Comparison of ENCODE assay signal across 24 cellular contexts in genomic region chr12:98371419-98371818, GRCh38.
A peak's percentile ranks its signal among the peaks of the same experiment; 100 is the strongest.
DNase-seq lines count a peak whose midpoint lies in the region; FAIRE-seq and TF ChIP-seq lines count a peak whose summit lies in the region.
"Had no signal": no experiment of that assay in that cellular context is flagged by ENCODE, and none has a peak within 500 bp of the region (broad histone marks: within the 10 kb centered on the region; RNA-seq: fewer than 3 reads in every experiment).

No MANE protein-coding gene starts in this region.

- no peaks in the 10 kb centered on the region for H3K27me3 ChIP-seq in astrocyte (ENCODE audit: insufficient read depth, low read length)
- H3K27me3 ChIP-seq in mesenchymal stem cell (ENCODE audit: control insufficient read depth in 1 of 2, insufficient read depth in 1 of 2, low read length in 2 of 2): peaks cover 22 to 33% of the 10 kb centered on the region in 2 experiments
- no peaks in the 10 kb centered on the region for H3K27me3 ChIP-seq in breast epithelium
- H3K27me3 ChIP-seq: ascending aorta had no signal

- no peak overlapping the region for H3K14ac ChIP-seq in mesenchymal stem cell (ENCODE audit: low read length in 2 of 2)

- peaks cover 16% of the 10 kb centered on the region for H3K36me3 Mint-ChIP-seq in activated CD4-positive, alpha-beta memory T cell treated with anti-CD3 and anti-CD28 coated beads, Interleukin-2, amount 10 ng/mL, durations not matched to agents 7 days and 5 days (ENCODE audit: low read depth)
- no peaks in the 10 kb centered on the region for H3K36me3 Mint-ChIP-seq in activated CD4-positive, alpha-beta memory T cell treated with anti-CD3 and anti-CD28 coated beads for 36 hours
- no peaks in the 10 kb centered on the region for H3K36me3 Mint-ChIP-seq in astrocyte (ENCODE audit: low read depth, unreplicated experiment)

- intact Hi-C loops in activated CD4-positive, alpha-beta memory T cell treated with anti-CD3 and anti-CD28 coated beads for 36 hours (cut with micrococcal nuclease): no loop called here
- intact Hi-C loops in breast epithelium (cut with DNase I; ENCODE audit: low total_unique reads): no loop called here

- H3K4me1 ChIP-seq in astrocyte (ENCODE audit: insufficient read depth, low read length) (peaks cover 4% of the 10 kb centered on the region), mesenchymal stem cell (ENCODE audit: control insufficient read depth, insufficient read depth, low read depth, low read length) (no peaks in the 10 kb centered on the region), breast epithelium (no peaks in the 10 kb centered on the region)
- H3K4me1 ChIP-seq: A549, ascending aorta had no signal

- no peaks in the 10 kb centered on the region for H3K79me2 ChIP-seq in astrocyte (ENCODE audit: insufficient read depth, low read length)

- CTCF ChIA-PET in activated CD4-positive, alpha-beta memory T cell treated with anti-CD3 and anti-CD28 coated beads, Interleukin-2, amount 10 ng/mL, durations not matched to agents 7 days and 5 days (lab: Charles Lee): interaction anchor here (0.6 to 1.3 kb wide), 3 partner anchors 19 to 411 kb away, joined by 3 to 4 read pairs (median 4); no protein-coding TSS in a partner anchor
- CTCF ChIA-PET in activated CD4-positive, alpha-beta memory T cell treated with anti-CD3 and anti-CD28 coated beads for 36 hours (lab: Charles Lee): interaction anchor here (1.2 kb wide), 1 partner anchor 20 kb away, joined by 3 read pairs; no protein-coding TSS in a partner anchor

- 25% methylated on average over 2 of the region's 3 CpGs for WGBS in mesenchymal stem cell

- no peak overlapping the region for H2BK120ac ChIP-seq in mesenchymal stem cell (ENCODE audit: low read depth, low read length)

- no peak overlapping the region for H3K18ac ChIP-seq in mesenchymal stem cell (ENCODE audit: low read depth in 1 of 2, low read length in 2 of 2)

- H2BK15ac ChIP-seq in mesenchymal stem cell (ENCODE audit: low read depth, poor library complexity, severe bottlenecking): no peak overlapping the region

- H3K9me3 Mint-ChIP-seq in activated CD4-positive, alpha-beta memory T cell treated with anti-CD3 and anti-CD28 coated beads, Interleukin-2, amount 10 ng/mL, durations not matched to agents 7 days and 5 days: peaks cover 3% of the 10 kb centered on the region
- no peaks in the 10 kb centered on the region for H3K9me3 Mint-ChIP-seq in activated CD4-positive, alpha-beta memory T cell treated with anti-CD3 and anti-CD28 coated beads for 36 hours
- H3K9me3 Mint-ChIP-seq in astrocyte (ENCODE audit: unreplicated experiment): no peaks in the 10 kb centered on the region
- H3K9me3 Mint-ChIP-seq: activated naive CD4-positive, alpha-beta T cell treated with anti-CD3 and anti-CD28 coated beads for 36 hours; effector memory CD8-positive, alpha-beta T cell; HFFc6; nephron progenitor cell had no signal

- H3K4me3 ChIP-seq in astrocyte (ENCODE audit: insufficient read depth, low read depth, low read length) (no peak overlapping the region), mesenchymal stem cell (ENCODE audit: insufficient read depth in 1 of 2, low read depth in 1 of 2, low read length in 2 of 2) (no peak overlapping the region), breast epithelium (no peak overlapping the region)
- H3K4me3 ChIP-seq: A549, ascending aorta had no signal

- peak; percentile 26 for DNase-seq in activated CD4-positive, alpha-beta memory T cell treated with anti-CD3 and anti-CD28 coated beads, Interleukin-2, amount 10 ng/mL, durations not matched to agents 7 days and 5 days
- DNase-seq in activated CD4-positive, alpha-beta memory T cell treated with anti-CD3 and anti-CD28 coated beads for 36 hours: no peak
- DNase-seq in M059J (ENCODE audit: low read depth) (peak; percentile 39), astrocyte (ENCODE audit: low read depth) (peak; percentile 41), mesenchymal stem cell (peak; percentile 11), germinal center (ENCODE audit: low spot score) (no peak), SIG-M5 (lab: John Stamatoyannopoulos, UW) (no peak), breast epithelium (ENCODE audit: low spot score in 2 of 2) (no peak)
- DNase-seq: activated CD4-positive, alpha-beta T cell treated with anti-CD3 and anti-CD28 coated beads, Interleukin-2, amount 50 U/mL, for 1 hour; activated naive CD4-positive, alpha-beta T cell treated with anti-CD3 and anti-CD28 coated beads for 36 hours; effector memory CD8-positive, alpha-beta T cell; glutamatergic neuron; HFFc6; MV-4-11; NCI-H1694 treated with DMSO at 0.1 percent for 48 hours; NCI-H82; nephron progenitor cell; SW 1271 had no signal

- no peak overlapping the region for H3K4ac ChIP-seq in mesenchymal stem cell (ENCODE audit: low read depth in 1 of 2, low read length in 2 of 2)

- H3K4me1 Mint-ChIP-seq in activated CD4-positive, alpha-beta memory T cell treated with anti-CD3 and anti-CD28 coated beads, Interleukin-2, amount 10 ng/mL, durations not matched to agents 7 days and 5 days: peaks cover 31% of the 10 kb centered on the region
- peaks cover 10% of the 10 kb centered on the region for H3K4me1 Mint-ChIP-seq in activated CD4-positive, alpha-beta memory T cell treated with anti-CD3 and anti-CD28 coated beads for 36 hours (ENCODE audit: low read depth)
- H3K4me1 Mint-ChIP-seq in astrocyte (ENCODE audit: low read depth, unreplicated experiment): peaks cover 12% of the 10 kb centered on the region
- H3K4me1 Mint-ChIP-seq: IgD-negative memory B cell had no signal

- no peak overlapping the region for H2BK12ac ChIP-seq in mesenchymal stem cell (ENCODE audit: low read length in 2 of 2)

- H3K27ac ChIP-seq in astrocyte (ENCODE audit: low read depth, low read length): no peak overlapping the region
- no peak overlapping the region for H3K27ac ChIP-seq in mesenchymal stem cell (ENCODE audit: low read length, poor library complexity, severe bottlenecking)
- no peak overlapping the region for H3K27ac ChIP-seq in breast epithelium
- H3K27ac ChIP-seq: A549, ascending aorta had no signal

- H3K9me3 ChIP-seq in astrocyte (ENCODE audit: insufficient read depth, low read depth, low read length): no peaks in the 10 kb centered on the region
- no peaks in the 10 kb centered on the region for H3K9me3 ChIP-seq in mesenchymal stem cell (ENCODE audit: control insufficient read depth, low read length)
- H3K9me3 ChIP-seq in breast epithelium: no peaks in the 10 kb centered on the region
- H3K9me3 ChIP-seq: A549, ascending aorta had no signal

- H3K4me3 Mint-ChIP-seq in activated CD4-positive, alpha-beta memory T cell treated with anti-CD3 and anti-CD28 coated beads, Interleukin-2, amount 10 ng/mL, durations not matched to agents 7 days and 5 days: no peak overlapping the region
- no peak overlapping the region for H3K4me3 Mint-ChIP-seq in activated CD4-positive, alpha-beta memory T cell treated with anti-CD3 and anti-CD28 coated beads for 36 hours
- no peak overlapping the region for H3K4me3 Mint-ChIP-seq in astrocyte (ENCODE audit: unreplicated experiment)
- H3K4me3 Mint-ChIP-seq: activated naive CD4-positive, alpha-beta T cell treated with anti-CD3 and anti-CD28 coated beads for 36 hours; effector memory CD8-positive, alpha-beta T cell; HFFc6; IgD-negative memory B cell; nephron progenitor cell had no signal

- no peak overlapping the region for H3K23ac ChIP-seq in mesenchymal stem cell (ENCODE audit: low read length in 2 of 2)

- H4K8ac ChIP-seq in mesenchymal stem cell (ENCODE audit: low read length): no peak overlapping the region

- H3K27ac Mint-ChIP-seq in activated CD4-positive, alpha-beta memory T cell treated with anti-CD3 and anti-CD28 coated beads, Interleukin-2, amount 10 ng/mL, durations not matched to agents 7 days and 5 days: peak overlapping the region; percentile 50
- no peak overlapping the region for H3K27ac Mint-ChIP-seq in activated CD4-positive, alpha-beta memory T cell treated with anti-CD3 and anti-CD28 coated beads for 36 hours
- H3K27ac Mint-ChIP-seq in astrocyte (ENCODE audit: unreplicated experiment): no peak overlapping the region
- H3K27ac Mint-ChIP-seq: activated naive CD4-positive, alpha-beta T cell treated with anti-CD3 and anti-CD28 coated beads for 36 hours; effector memory CD8-positive, alpha-beta T cell; HFFc6; IgD-negative memory B cell; nephron progenitor cell; progenitor cell of endocrine pancreas had no signal

- no peaks in the 10 kb centered on the region for H4K20me1 ChIP-seq in astrocyte (ENCODE audit: insufficient read depth, low read length)

- H2BK5ac ChIP-seq in mesenchymal stem cell (ENCODE audit: low read depth, low read length, poor library complexity, severe bottlenecking): no peak overlapping the region

- H3K36me3 ChIP-seq in astrocyte (ENCODE audit: insufficient read depth, low read length): no peaks in the 10 kb centered on the region
- H3K36me3 ChIP-seq in mesenchymal stem cell (ENCODE audit: control insufficient read depth in 1 of 2, insufficient read depth in 2 of 2, low read depth in 1 of 2, low read length in 2 of 2): no peaks in the 10 kb centered on the region
- H3K36me3 ChIP-seq in breast epithelium: no peaks in the 10 kb centered on the region
- H3K36me3 ChIP-seq: ascending aorta had no signal

- H3K9ac ChIP-seq in astrocyte (ENCODE audit: low read length) (no peak overlapping the region), mesenchymal stem cell (ENCODE audit: low read length) (no peak overlapping the region)

- no peaks in the 10 kb centered on the region for H3K79me1 ChIP-seq in mesenchymal stem cell (replicated peaks; ENCODE audit: low read length, poor library complexity, severe bottlenecking)

- no peak overlapping the region for H4K91ac ChIP-seq in mesenchymal stem cell (ENCODE audit: low read length)

- no peak overlapping the region for H2AK5ac ChIP-seq in mesenchymal stem cell (ENCODE audit: low read length, severe bottlenecking)

- POLR2A ChIA-PET in activated CD4-positive, alpha-beta memory T cell treated with anti-CD3 and anti-CD28 coated beads, Interleukin-2, amount 10 ng/mL, durations not matched to agents 7 days and 5 days (lab: Charles Lee): no interaction called here
- POLR2A ChIA-PET in activated CD4-positive, alpha-beta memory T cell treated with anti-CD3 and anti-CD28 coated beads for 36 hours (lab: Charles Lee): no interaction called here

- H3K4me2 ChIP-seq in astrocyte (ENCODE audit: low read length) (peak overlapping the region; percentile 35), mesenchymal stem cell (ENCODE audit: low read length, poor library complexity, severe bottlenecking) (no peak overlapping the region)
- H3K4me2 ChIP-seq: A549 had no signal

- no peak for TF ChIP-seq CTCF in astrocyte (IDR thresholded peaks at IDR 0.05; ENCODE audit: insufficient read depth, low read depth, low read length)
- no peak for TF ChIP-seq CTCF in breast epithelium (IDR thresholded peaks at IDR 0.05)

- peaks cover 44% of the 10 kb centered on the region for H3K27me3 Mint-ChIP-seq in activated CD4-positive, alpha-beta memory T cell treated with anti-CD3 and anti-CD28 coated beads, Interleukin-2, amount 10 ng/mL, durations not matched to agents 7 days and 5 days
- H3K27me3 Mint-ChIP-seq in activated CD4-positive, alpha-beta memory T cell treated with anti-CD3 and anti-CD28 coated beads for 36 hours: peaks cover 12% of the 10 kb centered on the region
- H3K27me3 Mint-ChIP-seq in astrocyte (ENCODE audit: low read depth, unreplicated experiment): peaks cover 3% of the 10 kb centered on the region
- H3K27me3 Mint-ChIP-seq: progenitor cell of endocrine pancreas had no signal

- FAIRE-seq in astrocyte (lab: Jason Lieb, UNC): no peak
- FAIRE-seq: A549, G401.6, urothelium cell line had no signal

- TF ChIP-seq POLR2A in breast epithelium (IDR thresholded peaks at IDR 0.05): no peak

- H2AFZ ChIP-seq in astrocyte (ENCODE audit: low read depth, low read length): no peak overlapping the region
- H2AFZ ChIP-seq in mesenchymal stem cell (ENCODE audit: low read depth, low read length): no peak overlapping the region

Comparison
In these comparisons a context has a peak if more than half of its experiments do, and no peak if none do; other contexts are left out.
1. DNase-seq: peak in activated CD4-positive, alpha-beta memory T cell treated with anti-CD3 and anti-CD28 coated beads, Interleukin-2, amount 10 ng/mL, durations not matched to agents 7 days and 5 days (single experiment), M059J (single experiment), astrocyte (single experiment) and mesenchymal stem cell (single experiment); none in activated CD4-positive, alpha-beta memory T cell treated with anti-CD3 and anti-CD28 coated beads for 36 hours (single experiment), germinal center (single experiment), SIG-M5 (single experiment) and breast epithelium (0 of 2).